ENCODE assay signal across 12 cellular contexts in the genomic region with DNA sequence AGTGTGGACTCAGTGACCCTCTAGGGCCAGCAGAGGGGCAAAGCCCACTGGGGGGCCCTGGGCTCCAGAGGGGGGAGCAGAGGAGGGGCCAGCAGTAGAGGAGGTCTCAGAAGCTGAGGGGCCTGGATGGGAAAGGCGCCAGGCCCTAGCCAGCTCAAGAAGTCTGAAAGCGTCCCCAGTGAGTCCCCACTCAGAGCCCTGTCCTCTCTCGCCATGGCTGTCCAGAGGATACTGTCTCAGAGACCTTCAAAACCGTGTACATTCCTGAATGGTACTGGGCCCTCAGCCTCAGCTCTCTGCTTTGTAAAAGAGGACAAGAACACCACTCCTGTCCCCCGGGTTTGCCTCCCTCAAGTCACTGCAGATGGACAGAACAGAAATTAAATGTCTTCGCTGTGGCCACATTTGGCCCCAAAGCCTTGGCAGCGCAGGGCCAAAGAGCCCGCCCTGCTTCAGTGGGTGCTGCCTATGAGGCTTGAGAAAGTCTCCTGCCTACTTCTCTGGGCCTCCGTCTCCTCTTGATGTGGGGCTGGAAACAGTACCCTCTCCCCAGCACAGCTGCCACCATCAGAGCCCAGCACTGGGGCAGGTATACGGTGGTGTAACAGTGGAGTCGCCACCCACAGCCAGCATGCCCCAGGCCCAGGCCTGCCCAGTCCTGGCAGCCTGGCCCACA. TPM values are rescaled to one million over a fixed set of nuclear protein-coding genes. Genes with fewer than 3 reads are reported as not detected.
DNase-seq lines count a peak whose midpoint lies in the region; ATAC-seq and TF ChIP-seq lines count a peak whose summit lies in the region.
"Had no signal": no experiment of that assay in that cellular context is flagged by ENCODE, and none has a peak within 500 bp of the region (broad histone marks: within the 10 kb centered on the region; RNA-seq: fewer than 3 reads in every experiment).

No MANE protein-coding gene starts in this region.

- H3K9me2 ChIP-seq in hepatocyte (replicated peaks; ENCODE audit: insufficient read depth): no peaks in the 10 kb centered on the region

- ATAC-seq in HG02884 (IDR thresholded peaks at IDR 0.05; ENCODE audit: unreplicated experiment): no peak
- no peak for ATAC-seq in activated CD4-positive, CD25-positive, alpha-beta regulatory T cell treated with anti-CD3 and anti-CD28 coated beads, Interleukin-2, amount 50 U/mL, for 24 hours

- DNase-seq in BE2C (no peak), WERI-Rb-1 (no peak), hepatocyte (ENCODE audit: low spot score) (no peak), posterior vena cava (ENCODE audit: low spot score) (peak; percentile 63), DMS79 treated with DMSO at 0.1 percent for 48 hours (lab: John Stamatoyannopoulos, UW) (no peak)
- DNase-seq in activated CD4-positive, alpha-beta T cell treated with anti-CD3 and anti-CD28 coated beads for 1 hour: no peak
- DNase-seq: activated T-cell treated with anti-CD3 and anti-CD28 coated beads, Interleukin-2, amount 50 U/mL, for 1 hour; naive B cell had no signal

- H3K4me2 ChIP-seq in hepatocyte: peak overlapping the region; percentile 50

- no peaks in the 10 kb centered on the region for H4K20me1 ChIP-seq in hepatocyte (ENCODE audit: insufficient read depth, poor library complexity, severe bottlenecking)

- 87% methylated on average over 11 of the region's 11 CpGs for WGBS in hepatocyte (ENCODE audit: low lambda C conversion rate, missing lambda C conversion rate)

- no peak for TF ChIP-seq CTCF in BE2C (IDR thresholded peaks at IDR 0.05; ENCODE audit: low read depth, low read length)
- no peak for TF ChIP-seq CTCF in WERI-Rb-1 (IDR thresholded peaks at IDR 0.05; ENCODE audit: low read depth, low read length)
- no peak for TF ChIP-seq CTCF in hepatocyte (IDR thresholded peaks at IDR 0.05; ENCODE audit: poor library complexity)

- no peak overlapping the region for H2AFZ ChIP-seq in hepatocyte

- H3K79me2 ChIP-seq in hepatocyte: no peaks in the 10 kb centered on the region

- intact Hi-C loops in posterior vena cava (cut with DNase I): no loop called here

- H3K4me3 ChIP-seq in BE2C (ENCODE audit: low read depth, low read length) (peak overlapping the region; percentile 43), WERI-Rb-1 (ENCODE audit: low read depth, low read length) (no peak overlapping the region; the same call in 1 of the 2 replicates), hepatocyte (no peak overlapping the region)

- no peaks in the 10 kb centered on the region for H3K36me3 ChIP-seq in BE2C
- no peaks in the 10 kb centered on the region for H3K36me3 ChIP-seq in WERI-Rb-1
- no peaks in the 10 kb centered on the region for H3K36me3 ChIP-seq in hepatocyte (replicated peaks; ENCODE audit: insufficient read depth, low read depth)
- H3K36me3 ChIP-seq: Peyer's patch had no signal

- H3K4me1 ChIP-seq in BE2C (peaks cover 48% of the 10 kb centered on the region), hepatocyte (ENCODE audit: insufficient read depth) (peaks cover 24% of the 10 kb centered on the region)

- H3K27me3 ChIP-seq in BE2C (no peaks in the 10 kb centered on the region), WERI-Rb-1 (ENCODE audit: insufficient read depth, low read depth, severe bottlenecking) (no peaks in the 10 kb centered on the region), hepatocyte (peaks cover 29% of the 10 kb centered on the region)
- H3K27me3 ChIP-seq: Peyer's patch had no signal

- H3K9me3 ChIP-seq in BE2C (no peaks in the 10 kb centered on the region), WERI-Rb-1 (ENCODE audit: severe bottlenecking) (no peaks in the 10 kb centered on the region), hepatocyte (ENCODE audit: low read depth) (no peaks in the 10 kb centered on the region)
- H3K9me3 ChIP-seq: Peyer's patch had no signal

- peak overlapping the region; percentile 90 for H3K27ac ChIP-seq in WERI-Rb-1
- H3K27ac ChIP-seq in hepatocyte: peak overlapping the region; percentile 53
- H3K27ac ChIP-seq: C4-2B had no signal

RNA-seq across cellular contexts. Expression of a gene that starts 3.6 kb away (rescaled TPM):
- 28.0 TPM for polyA plus RNA-seq in BE2C (2012; ENCODE audit: insufficient read depth, insufficient read length, low read depth)
- 0.88 and 3.2 TPM in 2 replicates for total RNA-seq in hepatocyte
- polyA plus RNA-seq in hepatocyte: 13.4 and 20.1 TPM in 2 replicates
- 10 to 100 TPM in 1 of 2 donors, 1 to 10 TPM in 1; 8.2 to 39.3 TPM for total RNA-seq in posterior vena cava

RNA-seq across cellular contexts. Expression of a gene that starts 19.4 kb away (rescaled TPM):
- polyA plus RNA-seq in BE2C (2012; ENCODE audit: insufficient read depth, insufficient read length, low read depth): 4.9 TPM
- total RNA-seq in hepatocyte (1.9 and 5.9 TPM in 2 replicates), posterior vena cava (10 to 100 TPM; 10.7 to 11.3 TPM)
- 10.0 and 10.6 TPM in 2 replicates for polyA plus RNA-seq in hepatocyte

RNA-seq across cellular contexts. Expression of a gene that starts 34.0 kb away (rescaled TPM):
- polyA plus RNA-seq in BE2C (2012; ENCODE audit: insufficient read depth, insufficient read length, low read depth): 1.1 TPM
- total RNA-seq in hepatocyte (0.93 and 1.6 TPM in 2 replicates), posterior vena cava (1 to 10 TPM in 1 of 2 donors, under 1 TPM in 1; 0.43 to 3.2 TPM)
- polyA plus RNA-seq in hepatocyte: 2.3 and 4.2 TPM in 2 replicates
